1 cellular context compared by ENCODE assay signal in the genomic region with DNA sequence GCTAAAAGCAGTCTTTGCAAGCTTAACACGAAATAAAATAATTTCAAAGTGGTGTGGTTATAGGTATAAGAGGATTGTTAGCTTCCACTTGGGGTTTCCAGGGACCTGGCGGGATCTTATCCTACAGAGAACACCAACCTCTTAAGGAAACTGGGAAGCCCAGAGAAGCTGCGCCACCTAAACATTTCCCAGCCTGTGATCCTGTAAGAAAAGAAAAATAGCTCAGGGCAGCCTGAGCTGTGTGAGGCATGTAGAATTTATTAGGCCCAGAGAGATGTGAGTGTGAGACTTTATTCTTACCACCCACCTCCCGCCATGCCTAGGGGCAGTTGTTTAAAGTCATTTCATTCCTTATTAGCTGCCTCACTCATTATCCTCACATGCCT.
TF ChIP-seq lines count a peak whose summit lies in the region.

No MANE protein-coding gene starts in this region.

TF ChIP-seq in HepG2, 621 proteins besides CTCF, POLR2A, EP300 and RAD21:
- TF ChIP-seq ZSCAN31 (CRISPR knock-in tag; IDR thresholded peaks at IDR 0.05; ENCODE audit: low read depth) (0 out of 2 replicates have a peak, but pooled peaks have one; percentile 37), HDAC1 (CRISPR knock-in tag; IDR thresholded peaks at IDR 0.05) (0 out of 2 replicates have a peak, but pooled peaks have one; percentile 12), YEATS4 (CRISPR knock-in tag; IDR thresholded peaks at IDR 0.05; ENCODE audit: borderline replicate concordance) (no peak), ZNF773 (CRISPR knock-in tag; IDR thresholded peaks at IDR 0.05; ENCODE audit: borderline replicate concordance) (no peak), DMAP1 (CRISPR knock-in tag; IDR thresholded peaks at IDR 0.05) (0 out of 2 replicates have a peak, but pooled peaks have one; percentile 26), ARNT2 (CRISPR knock-in tag; IDR thresholded peaks at IDR 0.05; ENCODE audit: low read depth) (0 out of 2 replicates have a peak, but pooled peaks have one; percentile 14), ZNF17 (CRISPR knock-in tag; IDR thresholded peaks at IDR 0.05) (no peak), KAT8 (CRISPR knock-in tag; IDR thresholded peaks at IDR 0.05) (0 out of 2 replicates have a peak, but pooled peaks have one; percentile 4), ZFP36L1 (CRISPR knock-in tag; IDR thresholded peaks at IDR 0.05) (0 out of 2 replicates have a peak, but pooled peaks have one; percentile 73), AHR (CRISPR knock-in tag; IDR thresholded peaks at IDR 0.05) (no peak), SNAI1 (CRISPR knock-in tag; IDR thresholded peaks at IDR 0.05; ENCODE audit: borderline replicate concordance) (0 out of 2 replicates have a peak, but pooled peaks have one; percentile 44), XRCC5 (optimal IDR thresholded peaks at IDR 0.05; ENCODE audit: low read length) (no peak), ZBTB20 (CRISPR knock-in tag; IDR thresholded peaks at IDR 0.05; ENCODE audit: borderline replicate concordance, low read depth) (peak; percentile 21; the same call in 1 of the 2 replicates), ZFP82 (CRISPR knock-in tag; IDR thresholded peaks at IDR 0.05; ENCODE audit: borderline replicate concordance) (0 out of 2 replicates have a peak, but pooled peaks have one; percentile 67), MATR3 (CRISPR knock-in tag; IDR thresholded peaks at IDR 0.05) (no peak), EHMT2 (IDR thresholded peaks at IDR 0.05; ENCODE audit: borderline replicate concordance, low read depth, low read length) (no peak)
- TF ChIP-seq, protein P1, sequence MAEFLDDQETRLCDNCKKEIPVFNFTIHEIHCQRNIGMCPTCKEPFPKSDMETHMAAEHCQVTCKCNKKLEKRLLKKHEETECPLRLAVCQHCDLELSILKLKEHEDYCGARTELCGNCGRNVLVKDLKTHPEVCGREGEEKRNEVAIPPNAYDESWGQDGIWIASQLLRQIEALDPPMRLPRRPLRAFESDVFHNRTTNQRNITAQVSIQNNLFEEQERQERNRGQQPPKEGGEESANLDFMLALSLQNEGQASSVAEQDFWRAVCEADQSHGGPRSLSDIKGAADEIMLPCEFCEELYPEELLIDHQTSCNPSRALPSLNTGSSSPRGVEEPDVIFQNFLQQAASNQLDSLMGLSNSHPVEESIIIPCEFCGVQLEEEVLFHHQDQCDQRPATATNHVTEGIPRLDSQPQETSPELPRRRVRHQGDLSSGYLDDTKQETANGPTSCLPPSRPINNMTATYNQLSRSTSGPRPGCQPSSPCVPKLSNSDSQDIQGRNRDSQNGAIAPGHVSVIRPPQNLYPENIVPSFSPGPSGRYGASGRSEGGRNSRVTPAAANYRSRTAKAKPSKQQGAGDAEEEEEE (CRISPR knock-in tag; IDR thresholded peaks at IDR 0.05; ENCODE audit: borderline replicate concordance): 0 out of 2 replicates have a peak, but pooled peaks have one; percentile 56
- TF ChIP-seq, protein P2, sequence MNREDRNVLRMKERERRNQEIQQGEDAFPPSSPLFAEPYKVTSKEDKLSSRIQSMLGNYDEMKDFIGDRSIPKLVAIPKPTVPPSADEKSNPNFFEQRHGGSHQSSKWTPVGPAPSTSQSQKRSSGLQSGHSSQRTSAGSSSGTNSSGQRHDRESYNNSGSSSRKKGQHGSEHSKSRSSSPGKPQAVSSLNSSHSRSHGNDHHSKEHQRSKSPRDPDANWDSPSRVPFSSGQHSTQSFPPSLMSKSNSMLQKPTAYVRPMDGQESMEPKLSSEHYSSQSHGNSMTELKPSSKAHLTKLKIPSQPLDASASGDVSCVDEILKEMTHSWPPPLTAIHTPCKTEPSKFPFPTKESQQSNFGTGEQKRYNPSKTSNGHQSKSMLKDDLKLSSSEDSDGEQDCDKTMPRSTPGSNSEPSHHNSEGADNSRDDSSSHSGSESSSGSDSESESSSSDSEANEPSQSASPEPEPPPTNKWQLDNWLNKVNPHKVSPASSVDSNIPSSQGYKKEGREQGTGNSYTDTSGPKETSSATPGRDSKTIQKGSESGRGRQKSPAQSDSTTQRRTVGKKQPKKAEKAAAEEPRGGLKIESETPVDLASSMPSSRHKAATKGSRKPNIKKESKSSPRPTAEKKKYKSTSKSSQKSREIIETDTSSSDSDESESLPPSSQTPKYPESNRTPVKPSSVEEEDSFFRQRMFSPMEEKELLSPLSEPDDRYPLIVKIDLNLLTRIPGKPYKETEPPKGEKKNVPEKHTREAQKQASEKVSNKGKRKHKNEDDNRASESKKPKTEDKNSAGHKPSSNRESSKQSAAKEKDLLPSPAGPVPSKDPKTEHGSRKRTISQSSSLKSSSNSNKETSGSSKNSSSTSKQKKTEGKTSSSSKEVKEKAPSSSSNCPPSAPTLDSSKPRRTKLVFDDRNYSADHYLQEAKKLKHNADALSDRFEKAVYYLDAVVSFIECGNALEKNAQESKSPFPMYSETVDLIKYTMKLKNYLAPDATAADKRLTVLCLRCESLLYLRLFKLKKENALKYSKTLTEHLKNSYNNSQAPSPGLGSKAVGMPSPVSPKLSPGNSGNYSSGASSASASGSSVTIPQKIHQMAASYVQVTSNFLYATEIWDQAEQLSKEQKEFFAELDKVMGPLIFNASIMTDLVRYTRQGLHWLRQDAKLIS (CRISPR knock-in tag; IDR thresholded peaks at IDR 0.05): no peak
- TF ChIP-seq, protein P3, sequence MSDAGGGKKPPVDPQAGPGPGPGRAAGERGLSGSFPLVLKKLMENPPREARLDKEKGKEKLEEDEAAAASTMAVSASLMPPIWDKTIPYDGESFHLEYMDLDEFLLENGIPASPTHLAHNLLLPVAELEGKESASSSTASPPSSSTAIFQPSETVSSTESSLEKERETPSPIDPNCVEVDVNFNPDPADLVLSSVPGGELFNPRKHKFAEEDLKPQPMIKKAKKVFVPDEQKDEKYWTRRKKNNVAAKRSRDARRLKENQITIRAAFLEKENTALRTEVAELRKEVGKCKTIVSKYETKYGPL (CRISPR knock-in tag; IDR thresholded peaks at IDR 0.05): no peak
TF ChIP-seq in HepG2: peak in this region for 10.
